Comparison of ENCODE assay signal across 16 cellular contexts in the genomic region with DNA sequence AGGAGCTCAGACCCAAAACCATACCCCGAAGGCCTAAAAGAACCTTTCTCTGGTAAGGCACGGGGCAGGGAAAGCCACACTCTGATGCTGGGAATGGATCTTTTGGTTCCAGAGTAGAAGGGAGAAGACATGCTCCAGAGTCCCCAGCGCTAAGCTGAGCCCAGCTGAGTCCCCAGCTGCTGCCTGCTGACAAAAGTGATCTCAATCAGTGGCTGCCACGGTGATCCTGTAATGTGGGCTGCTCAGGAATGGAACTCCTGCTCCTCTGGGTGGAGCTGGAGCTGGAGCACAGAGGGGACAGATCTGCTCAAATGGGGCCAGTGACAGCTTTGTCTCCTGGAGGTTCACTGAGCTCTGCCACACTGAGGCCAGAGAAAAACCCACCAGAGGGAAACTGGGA.
"Had no signal": no experiment of that assay in that cellular context is flagged by ENCODE, and none has a peak within 500 bp of the region (broad histone marks: within the 10 kb centered on the region; RNA-seq: fewer than 3 reads in every experiment).

No MANE protein-coding gene starts in this region.

- H3K27ac ChIP-seq: right atrium auricular region, skin epidermis, tibial artery, uterus had no signal

- DNase-seq: activated CD4-positive, alpha-beta T cell treated with anti-CD3 and anti-CD28 coated beads, Interleukin-2, amount 50 U/mL, for 4 hours; activated CD4-positive, CD25-positive, alpha-beta regulatory T cell treated with anti-CD3 and anti-CD28 coated beads, Interleukin-2, amount 50 U/mL, for 72 hours; activated naive CD4-positive, alpha-beta T cell treated with anti-CD3 and anti-CD28 coated beads, Interleukin-2, amount 10 ng/mL, durations not matched to agents 7 days and 5 days; activated T-cell treated with anti-CD3 and anti-CD28 coated beads for 4 hours; hypothalamus; mesendoderm; natural killer cell; stimulated activated CD4-positive, alpha-beta T cell treated with anti-CD3 and anti-CD28 coated beads, Interleukin-15, amount 100 ng/mL, for 24 hours; stimulated activated CD4-positive, alpha-beta T cell treated with anti-CD3 and anti-CD28 coated beads, Interleukin-4, amount 100 ng/mL, for 1 hour; stimulated activated naive B cell treated with anti-CD40 and anti-IgM and Interleukin-4, amounts not matched to agents 10 μg/mL and 1 μg/mL and 100 μg/mL, for 72 hours; T-helper 9 cell; tibial artery; uterus had no signal

- H3K9me3 ChIP-seq: right atrium auricular region, tibial artery, uterus had no signal

- H3K4me1 ChIP-seq: right atrium auricular region, tibial artery, uterus had no signal

- H3K27me3 ChIP-seq: right atrium auricular region, tibial artery, uterus had no signal

- ATAC-seq: activated T-helper 17 cell treated with anti-CD3 and anti-CD28 coated beads, Interleukin-2, amount 50 U/mL, for 72 hours; natural killer cell; stimulated activated naive B cell treated with anti-CD40 and anti-IgM and Interleukin-4, amounts not matched to agents 10 μg/mL and 1 μg/mL and 100 μg/mL, for 72 hours had no signal

- H3K4me3 ChIP-seq: right atrium auricular region, skin epidermis, tibial artery, uterus had no signal

- H3K36me3 ChIP-seq: uterus had no signal
